In genomic region chr18:58044370-58045264, GRCh38 we compare ENCODE assay signal across 1 cellular context.
A peak's percentile ranks its signal among the peaks of the same experiment; 100 is the strongest.
TF ChIP-seq lines count a peak whose summit lies in the region.

No MANE protein-coding gene starts in this region.

TF ChIP-seq in H1, 55 proteins besides CTCF, POLR2A, EP300 and RAD21 (continued from another document):
- TF ChIP-seq CTBP2 (IDR thresholded peaks at IDR 0.05; ENCODE audit: borderline replicate concordance, insufficient read depth, insufficient read length, low read length) (no peak), TBP (IDR thresholded peaks at IDR 0.05; ENCODE audit: low read depth, low read length) (peak; percentile 7; the same call in 1 of the 2 replicates), SIRT6 (IDR thresholded peaks at IDR 0.05; ENCODE audit: low read length) (no peak), CBX8 (IDR thresholded peaks at IDR 0.05; ENCODE audit: borderline replicate concordance, low read depth, low read length) (no peak), RXRA (IDR thresholded peaks at IDR 0.05; ENCODE audit: insufficient read depth, low read depth, low read length) (no peak), BRCA1 (IDR thresholded peaks at IDR 0.05; ENCODE audit: low read depth, low read length) (no peak), RFX5 (IDR thresholded peaks at IDR 0.05; ENCODE audit: borderline replicate concordance, low read depth, low read length) (no peak), TAF1 (IDR thresholded peaks at IDR 0.05; ENCODE audit: low read depth, low read length) (peak; percentile 30; the same call in 1 of the 2 replicates), SUZ12 (IDR thresholded peaks at IDR 0.05; ENCODE audit: low read length) (no peak), USF2 (IDR thresholded peaks at IDR 0.05; ENCODE audit: low read length) (no peak), SAP30 (IDR thresholded peaks at IDR 0.05; ENCODE audit: insufficient read depth, insufficient replicate concordance, low read length) (peak; percentile 79), HDAC2 (IDR thresholded peaks at IDR 0.05; ENCODE audit: borderline replicate concordance in 1 of 2, low read depth in 2 of 2, low read length in 2 of 2) (peak in 1 of 2 experiments; percentile 90; a peak in 1 of 4 replicates), KDM1A (IDR thresholded peaks at IDR 0.05; ENCODE audit: borderline replicate concordance, low read length) (no peak), TAF7 (optimal IDR thresholded peaks at IDR 0.05; ENCODE audit: borderline replicate concordance, low read depth, low read length) (no peak), TEAD4 (IDR thresholded peaks at IDR 0.05; ENCODE audit: low read depth, low read length) (no peak), HDAC6 (IDR thresholded peaks at IDR 0.05; ENCODE audit: low read depth, low read length) (no peak), CEBPB (IDR thresholded peaks at IDR 0.05; ENCODE audit: low read depth, low read length) (peak; percentile 83), GABPA (IDR thresholded peaks at IDR 0.05; ENCODE audit: borderline replicate concordance, insufficient read depth, low read length) (no peak), KDM4A (IDR thresholded peaks at IDR 0.05; ENCODE audit: low read depth, low read length, severe bottlenecking) (peak; percentile 78)
